Comparison of ENCODE assay signal across 28 cellular contexts in genomic region chr14:102920273-102920997, GRCh38. TPM values are rescaled to one million over a fixed set of nuclear protein-coding genes. Genes with fewer than 3 reads are reported as not detected.
DNase-seq lines count a peak whose midpoint lies in the region; ATAC-seq, FAIRE-seq and TF ChIP-seq lines count a peak whose summit lies in the region.
"Had no signal": no experiment of that assay in that cellular context is flagged by ENCODE, and none has a peak within 500 bp of the region (broad histone marks: within the 10 kb centered on the region; RNA-seq: fewer than 3 reads in every experiment).

No MANE protein-coding gene starts in this region.

- no peaks in the 10 kb centered on the region for H3K9me3 Mint-ChIP-seq in natural killer cell treated with Interleukin-12 subunit alpha and Interleukin-12 subunit beta and Interleukin-15 and Interleukin-18, amount 100 ng/mL, for 72 hours
- H3K9me3 Mint-ChIP-seq in natural killer cell = no peaks in the 10 kb centered on the region
- H3K9me3 Mint-ChIP-seq in WTC11 = no peaks in the 10 kb centered on the region
- H3K9me3 Mint-ChIP-seq: CD4-positive, alpha-beta T cell; CD8-positive, alpha-beta memory T cell; H9; HFFc6 had no signal

- H3K4me1 ChIP-seq in kidney (ENCODE audit: control insufficient read depth in 1 of 2, insufficient read depth in 1 of 2, low read depth in 1 of 2, low read length in 2 of 2) = peaks cover 0 to 9% of the 10 kb centered on the region in 2 donors
- H3K4me1 ChIP-seq: BE2C had no signal

- H3K36me3 ChIP-seq in kidney (ENCODE audit: control insufficient read depth in 1 of 2, insufficient read depth in 2 of 2, low read length in 2 of 2) = no peaks in the 10 kb centered on the region
- H3K36me3 ChIP-seq: BE2C; BLaER1 treated with 17β-estradiol and CSF1 and Interleukin-3, amounts not matched to agents 10 nM and 100 nM had no signal

- ATAC-seq in natural killer cell treated with Interleukin-12 subunit alpha and Interleukin-12 subunit beta and Interleukin-15 and Interleukin-18, amount 100 ng/mL, for 72 hours = no peak
- ATAC-seq in natural killer cell = no peak
- no peak for ATAC-seq in WTC11
- ATAC-seq: A549, HCT116 had no signal

- H3K27ac Mint-ChIP-seq in natural killer cell treated with Interleukin-12 subunit alpha and Interleukin-12 subunit beta and Interleukin-15 and Interleukin-18, amount 100 ng/mL, for 72 hours = no peak overlapping the region
- H3K27ac Mint-ChIP-seq in natural killer cell (no peak overlapping the region), WTC11 (no peak overlapping the region)
- H3K27ac Mint-ChIP-seq: CD14-positive monocyte; CD4-positive, alpha-beta T cell; CD8-positive, alpha-beta memory T cell; H9; HFFc6 had no signal

- FAIRE-seq in kidney (lab: Jason Lieb, UNC) = no peak
- FAIRE-seq: A549, D721Med, GM12891, GM18507 had no signal

- TF ChIP-seq CTCF in natural killer cell (IDR thresholded peaks at IDR 0.05) = no peak
- no peak for TF ChIP-seq CTCF in WTC11 (IDR thresholded peaks at IDR 0.05)
- TF ChIP-seq CTCF in kidney (IDR thresholded peaks at IDR 0.05; ENCODE audit: borderline replicate concordance, extremely low read depth, insufficient read depth) = no peak

- H3K27ac ChIP-seq in kidney (ENCODE audit: low read depth in 2 of 2, low read length in 2 of 2) = no peak overlapping the region
- H3K27ac ChIP-seq: A549; BLaER1 treated with 17β-estradiol and CSF1 and Interleukin-3, amounts not matched to agents 10 nM and 100 nM had no signal

- CTCF ChIA-PET in WTC11 (lab: Charles Lee) = no interaction called here

- no peaks in the 10 kb centered on the region for H3K36me3 Mint-ChIP-seq in natural killer cell treated with Interleukin-12 subunit alpha and Interleukin-12 subunit beta and Interleukin-15 and Interleukin-18, amount 100 ng/mL, for 72 hours
- no peaks in the 10 kb centered on the region for H3K36me3 Mint-ChIP-seq in natural killer cell
- H3K36me3 Mint-ChIP-seq in WTC11 = no peaks in the 10 kb centered on the region
- H3K36me3 Mint-ChIP-seq: CD14-positive monocyte; CD8-positive, alpha-beta memory T cell had no signal

- H3K4me1 Mint-ChIP-seq in natural killer cell treated with Interleukin-12 subunit alpha and Interleukin-12 subunit beta and Interleukin-15 and Interleukin-18, amount 100 ng/mL, for 72 hours (ENCODE audit: low read depth in 2 of 2) = no peaks in the 10 kb centered on the region
- no peaks in the 10 kb centered on the region for H3K4me1 Mint-ChIP-seq in natural killer cell
- no peaks in the 10 kb centered on the region for H3K4me1 Mint-ChIP-seq in WTC11

- H3K4me3 Mint-ChIP-seq in natural killer cell treated with Interleukin-12 subunit alpha and Interleukin-12 subunit beta and Interleukin-15 and Interleukin-18, amount 100 ng/mL, for 72 hours = no peak overlapping the region
- no peak overlapping the region for H3K4me3 Mint-ChIP-seq in natural killer cell
- no peak overlapping the region for H3K4me3 Mint-ChIP-seq in WTC11
- H3K4me3 Mint-ChIP-seq: CD14-positive monocyte; CD4-positive, alpha-beta T cell; CD8-positive, alpha-beta memory T cell; H9; HFFc6 had no signal

- intact Hi-C loops in natural killer cell (cut with micrococcal nuclease) = no loop called here
- intact Hi-C loops in kidney (cut with DNase I) = no loop called here

- POLR2A ChIA-PET in WTC11 (lab: Charles Lee) = no interaction called here

- DNase-seq in natural killer cell treated with Interleukin-12 subunit alpha and Interleukin-12 subunit beta and Interleukin-15 and Interleukin-18, amount 100 ng/mL, for 72 hours (ENCODE audit: low spot score) = peak; percentile 8
- no peak for DNase-seq in natural killer cell
- no peak for DNase-seq in WTC11 (ENCODE audit: low spot score)
- DNase-seq in kidney = peak; percentile 2
- DNase-seq in DMS114 treated with DMSO at 0.1 percent for 48 hours (lab: John Stamatoyannopoulos, UW; ENCODE audit: unreplicated experiment) = no peak
- no peak for DNase-seq in activated T-cell treated with anti-CD3 and anti-CD28 coated beads, Interleukin-2, amount 50 U/mL, for 48 hours
- DNase-seq in NCI-H1092 treated with DMSO at 0.1 percent for 48 hours (lab: John Stamatoyannopoulos, UW) = no peak
- DNase-seq: 8988T; ACHN; AML-193; BE2C; CD4-positive, alpha-beta T cell; CD8-positive, alpha-beta memory T cell; DMS 273 treated with DMSO at 0.1 percent for 48 hours; DMS53; DMS79 treated with DMSO at 0.1 percent for 48 hours; GF-D8; GOT3; H9; HFFc6 had no signal

- no peaks in the 10 kb centered on the region for H3K9me3 ChIP-seq in kidney (ENCODE audit: control insufficient read depth in 1 of 2, low read length in 2 of 2)
- H3K9me3 ChIP-seq: A549, BE2C had no signal

- H3K27me3 Mint-ChIP-seq in natural killer cell treated with Interleukin-12 subunit alpha and Interleukin-12 subunit beta and Interleukin-15 and Interleukin-18, amount 100 ng/mL, for 72 hours = peaks cover 0 to 2% of the 10 kb centered on the region in 2 donors
- H3K27me3 Mint-ChIP-seq in natural killer cell (ENCODE audit: low read depth in 2 of 2) = peaks cover under 1 to 9% of the 10 kb centered on the region in 2 donors
- no peaks in the 10 kb centered on the region; the same call in 1 of the 2 replicates for H3K27me3 Mint-ChIP-seq in WTC11 (ENCODE audit: low read depth)

- no peak overlapping the region for H3K4me3 ChIP-seq in kidney (ENCODE audit: low read length in 2 of 2)
- H3K4me3 ChIP-seq: A549; BLaER1 treated with 17β-estradiol and CSF1 and Interleukin-3, amounts not matched to agents 10 nM and 100 nM had no signal

- H3K9ac ChIP-seq in kidney (ENCODE audit: low read length in 2 of 2) = no peak overlapping the region
- H3K9ac ChIP-seq: BLaER1 treated with 17β-estradiol and CSF1 and Interleukin-3, amounts not matched to agents 10 nM and 100 nM had no signal

TF ChIP-seq in WTC11, 78 proteins besides CTCF, POLR2A, EP300 and RAD21:
- no peak for TF ChIP-seq MXD4 (CRISPR knock-in tag; IDR thresholded peaks at IDR 0.05; ENCODE audit: borderline replicate concordance)
- TF ChIP-seq ZNF317 (CRISPR knock-in tag; IDR thresholded peaks at IDR 0.05; ENCODE audit: borderline replicate concordance, low read depth) = 0 out of 2 replicates have a peak, but pooled peaks have one; percentile 46
- no peak for TF ChIP-seq HMGXB4 (CRISPR knock-in tag; IDR thresholded peaks at IDR 0.05)
- no peak for TF ChIP-seq ESRRA (CRISPR knock-in tag; IDR thresholded peaks at IDR 0.05; ENCODE audit: borderline replicate concordance)

RNA-seq across cellular contexts. Expression of gene AMN, which starts 2.0 kb away (rescaled TPM):
- total RNA-seq in natural killer cell treated with Interleukin-12 subunit alpha and Interleukin-12 subunit beta and Interleukin-15 and Interleukin-18, amount 100 ng/mL, for 72 hours = 1 to 10 TPM in 1 of 2 donors, under 1 TPM in 1; 0.21 to 1.0 TPM
- total RNA-seq in natural killer cell (1 to 10 TPM in 2 of 3 donors, under 1 TPM in 1; 0.24 to 2.4 (median 2.0) TPM), WTC11 (2021) (2.4 to 3.0 TPM (median 2.8 TPM) in 3 replicates), kidney (58.0 TPM)
- 121 TPM for polyA plus RNA-seq in kidney (ENCODE audit: insufficient read depth, low read depth, low replicate concordance)
- total RNA-seq: G401, HFFc6 had no signal
- polyA plus RNA-seq: CD14-positive monocyte had no signal

Comparison
In these comparisons a context has a peak if more than half of its experiments do, and no peak if none do; other contexts are left out.
1. DNase-seq: peak in natural killer cell treated with Interleukin-12 subunit alpha and Interleukin-12 subunit beta and Interleukin-15 and Interleukin-18, amount 100 ng/mL, for 72 hours (single experiment) and kidney (single experiment); none in natural killer cell (single experiment), WTC11 (single experiment), DMS114 treated with DMSO at 0.1 percent for 48 hours (single experiment), activated T-cell treated with anti-CD3 and anti-CD28 coated beads, Interleukin-2, amount 50 U/mL, for 48 hours (0 of 2) and NCI-H1092 treated with DMSO at 0.1 percent for 48 hours (single experiment).
2. RNA of gene AMN, which starts 2.0 kb away (total RNA-seq): 58.0 TPM in kidney (single experiment); 2.4 to 3.0 TPM in WTC11, 0.24 to 2.4 TPM in natural killer cell and 0.21 to 1.0 TPM in natural killer cell treated with Interleukin-12 subunit alpha and Interleukin-12 subunit beta and Interleukin-15 and Interleukin-18, amount 100 ng/mL, for 72 hours; every median in the first group is over 10 times any median in the second.